In genomic region chr10:63630928-63631685, GRCh38 we compare ENCODE assay signal across 8 cellular contexts.
DNase-seq lines count a peak whose midpoint lies in the region; ATAC-seq and TF ChIP-seq lines count a peak whose summit lies in the region.

No MANE protein-coding gene starts in this region.

- H3K4me3 ChIP-seq in AG04450 (ENCODE audit: low read depth, low read length) (peak overlapping the region; percentile 79), KMS-11 (IDR thresholded peaks at IDR 0.05; ENCODE audit: insufficient read depth, low read depth, low read length) (peak overlapping the region; percentile 42)

- H4K20me1 ChIP-seq in KMS-11 (ENCODE audit: insufficient read depth), result no peaks in the 10 kb centered on the region

- peaks cover 24% of the 10 kb centered on the region for H3K4me1 ChIP-seq in KMS-11 (ENCODE audit: low read depth, poor library complexity, severe bottlenecking)

- H3K9ac ChIP-seq in KMS-11, result peak overlapping the region; percentile 72

- peak overlapping the region; percentile 72 for H3K4me2 ChIP-seq in KMS-11

- no peaks in the 10 kb centered on the region for H3K9me3 ChIP-seq in AG04450 (ENCODE audit: control insufficient read depth, insufficient read depth, low read length)

- peak overlapping the region; percentile 90 for H3K27ac ChIP-seq in AG04450 (ENCODE audit: low read depth, low read length)
- peak overlapping the region; percentile 72 for H3K27ac ChIP-seq in KMS-11
- H3K27ac ChIP-seq in caudate nucleus (ENCODE audit: low read depth, low read length), result peak overlapping the region; percentile 97

- H3K36me3 ChIP-seq in KMS-11 (ENCODE audit: insufficient read depth), result no peaks in the 10 kb centered on the region

- DNase-seq in AG04450 (ENCODE audit: low read depth, low spot score), result no peak
- DNase-seq in caudate nucleus (lab: John Stamatoyannopoulos, UW), result no peak
- peak; percentile 45 for DNase-seq in midbrain (lab: John Stamatoyannopoulos, UW)
- no peak for DNase-seq in NCI-H69 (lab: John Stamatoyannopoulos, UW)
- no peak for DNase-seq in activated effector memory CD4-positive, alpha-beta T cell treated with Interleukin-2 at 50 U/mL for 16 hours
- DNase-seq in retina, result no peak

- H3K79me2 ChIP-seq in KMS-11 (ENCODE audit: insufficient read depth, low read depth), result no peaks in the 10 kb centered on the region

- H3K27me3 ChIP-seq in AG04450 (ENCODE audit: control insufficient read depth, insufficient read depth, low read length) (no peaks in the 10 kb centered on the region), KMS-11 (ENCODE audit: insufficient read depth, low read depth) (no peaks in the 10 kb centered on the region)

- no peak for ATAC-seq in GM18520 (IDR thresholded peaks at IDR 0.05; ENCODE audit: unreplicated experiment)

- H2AFZ ChIP-seq in KMS-11 (ENCODE audit: low read depth), result peak overlapping the region; percentile 95

- TF ChIP-seq CTCF in AG04450 (IDR thresholded peaks at IDR 0.05; ENCODE audit: low read depth, low read length) (no peak), KMS-11 (conservative IDR thresholded peaks at IDR 0.05; ENCODE audit: low read depth, low read length) (no peak)

- CTCF ChIA-PET in AG04450 (lab: Charles Lee), result interaction anchor here (0.7 to 8.7 kb wide), 9 partner anchors 69 to 464 kb away, joined by 3 to 171 read pairs (median 4); no protein-coding TSS in a partner anchor

- POLR2A ChIA-PET in AG04450 (lab: Yijun Ruan, JAX), result interaction anchor here (0.9 to 2.9 kb wide), 8 partner anchors 17 to 363 kb away, joined by 3 to 26 read pairs (median 5); no protein-coding TSS in a partner anchor
